ENCODE assay signal across 1 cellular context in genomic region chr17:68291836-68292688, GRCh38.
TF ChIP-seq lines count a peak whose summit lies in the region.

No MANE protein-coding gene starts in this region.

TF ChIP-seq in K562, 482 proteins besides CTCF, POLR2A, EP300 and RAD21 (continued from another document):
- TF ChIP-seq THRB (CRISPR knock-in tag; conservative IDR thresholded peaks at IDR 0.05) (no peak), ZNF699 (CRISPR knock-in tag; IDR thresholded peaks at IDR 0.05; ENCODE audit: insufficient replicate concordance) (no peak)
